ENCODE assay signal across 8 cellular contexts in genomic region chr19:46976845-46977320, GRCh38. TPM values are rescaled to one million over a fixed set of nuclear protein-coding genes. Genes with fewer than 3 reads are reported as not detected.
DNase-seq lines count a peak whose midpoint lies in the region; FAIRE-seq and TF ChIP-seq lines count a peak whose summit lies in the region.

No MANE protein-coding gene starts in this region.

- H3K36me3 ChIP-seq in NT2/D1 (ENCODE audit: insufficient read depth, insufficient read length, low read length) (no peaks in the 10 kb centered on the region), endothelial cell of umbilical vein (ENCODE audit: control insufficient read depth in 2 of 2, extremely low read depth in 1 of 2, insufficient read depth in 2 of 2, low read length in 2 of 2) (no peaks in the 10 kb centered on the region), muscle layer of duodenum (ENCODE audit: control insufficient read depth in 1 of 2, insufficient read depth in 2 of 2, low read length in 2 of 2) (peaks cover 5 to 6% of the 10 kb centered on the region in 2 donors)

- POLR2A ChIA-PET in endothelial cell of umbilical vein (lab: Charles Lee) = interaction anchor here (0.8 to 1.5 kb wide), 4 partner anchors 20 to 188 kb away, joined by 3 to 4 read pairs (median 3); partner anchors contain the start of gene SLC1A5

- H3K27me3 ChIP-seq in NT2/D1 (ENCODE audit: insufficient read depth, insufficient read length) (no peaks in the 10 kb centered on the region), endothelial cell of umbilical vein (ENCODE audit: control insufficient read depth in 2 of 2, insufficient read depth in 2 of 2, low read length in 2 of 2) (no peaks in the 10 kb centered on the region), muscle layer of duodenum (ENCODE audit: low read depth, low read length) (no peaks in the 10 kb centered on the region)

- no peaks in the 10 kb centered on the region for H4K20me1 ChIP-seq in endothelial cell of umbilical vein (replicated peaks; ENCODE audit: control insufficient read depth, extremely low read depth, insufficient read depth, low read length)

- H3K4me1 ChIP-seq in NT2/D1 (ENCODE audit: insufficient read depth, insufficient read length) (peaks cover 26% of the 10 kb centered on the region), endothelial cell of umbilical vein (ENCODE audit: control insufficient read depth, extremely low read depth, insufficient read depth, low read length) (peaks cover 39% of the 10 kb centered on the region), muscle layer of duodenum (ENCODE audit: control insufficient read depth in 1 of 2, insufficient read depth in 2 of 2, low read length in 2 of 2) (peaks cover 31 to 49% of the 10 kb centered on the region in 2 donors)

- dilution Hi-C loops in endothelial cell of umbilical vein (cut with MboI; ENCODE audit: extremely low pct_ligation_motif_present, low sequenced_read_pairs) = no loop called here

- peak overlapping the region; percentile 10 for H3K4me2 ChIP-seq in endothelial cell of umbilical vein (ENCODE audit: insufficient read depth, low read length)

- intact Hi-C loops in endothelial cell of umbilical vein (cut with micrococcal nuclease) = loop anchor here (1.0 to 5.0 kb wide), 3 partner anchors 22 to 117 kb away; partner anchors contain the start of gene ARHGAP35

- TF ChIP-seq CTCF in endothelial cell of umbilical vein (IDR thresholded peaks at IDR 0.05; ENCODE audit: extremely low read depth in 1 of 2, insufficient read depth in 1 of 2, low read depth in 1 of 2, low read length in 2 of 2) = no peak

- DNase-seq in AG08396 (ENCODE audit: low spot score) = peak; percentile 74
- DNase-seq in NT2/D1 (ENCODE audit: low read depth, low spot score) = peak; percentile 30
- peak; percentile 58 for DNase-seq in endothelial cell of umbilical vein (ENCODE audit: low read depth, low spot score)
- DNase-seq in activated CD4-positive, CD25-positive, alpha-beta regulatory T cell treated with anti-CD3 and anti-CD28 coated beads, Interleukin-2, amount 50 U/mL, for 72 hours = no peak
- no peak for DNase-seq in NCI-H2081 (lab: John Stamatoyannopoulos, UW)
- no peak for DNase-seq in T1000 (lab: John Stamatoyannopoulos, UW)
- no peak for DNase-seq in DMS114 treated with DMSO at 0.1 percent for 48 hours (lab: John Stamatoyannopoulos, UW; ENCODE audit: unreplicated experiment)

- CTCF ChIA-PET in endothelial cell of umbilical vein (lab: Charles Lee) = interaction anchor here (0.6 to 3.7 kb wide), 12 partner anchors 9 to 121 kb away, joined by 3 to 58 read pairs (median 8); no protein-coding TSS in a partner anchor

- no peaks in the 10 kb centered on the region for H3K9me1 ChIP-seq in endothelial cell of umbilical vein (replicated peaks; ENCODE audit: control insufficient read depth, extremely low read depth, insufficient read depth, low read length)

- no TSS peak for BruUV-seq in endothelial cell of umbilical vein (replicated peaks; lab: Mats Ljungman, UMichigan)

- no peaks in the 10 kb centered on the region for H3K9me3 ChIP-seq in NT2/D1 (ENCODE audit: insufficient read depth, low read length)
- no peaks in the 10 kb centered on the region for H3K9me3 ChIP-seq in endothelial cell of umbilical vein (replicated peaks; ENCODE audit: control insufficient read depth, insufficient read depth, low read length)
- no peaks in the 10 kb centered on the region for H3K9me3 ChIP-seq in muscle layer of duodenum (ENCODE audit: control insufficient read depth in 1 of 2, low read length in 2 of 2)

- H3K27ac ChIP-seq in endothelial cell of umbilical vein (ENCODE audit: insufficient read depth, low read depth, low read length) (peak overlapping the region; percentile 79), muscle layer of duodenum (ENCODE audit: low read length) (peak overlapping the region; percentile 67)

- no peak for FAIRE-seq in endothelial cell of umbilical vein (lab: Jason Lieb, UNC)

- H3K9ac ChIP-seq in NT2/D1 (ENCODE audit: insufficient read length, low read depth) = peak overlapping the region; percentile 69
- peak overlapping the region; percentile 49 for H3K9ac ChIP-seq in endothelial cell of umbilical vein (replicated peaks; ENCODE audit: extremely low read depth, insufficient read depth, low read length)

- no peak overlapping the region for H2AFZ ChIP-seq in endothelial cell of umbilical vein (ENCODE audit: low read depth, low read length)

- peaks cover 4% of the 10 kb centered on the region for H3K79me2 ChIP-seq in endothelial cell of umbilical vein (ENCODE audit: control insufficient read depth, insufficient read depth, low read length)

- H3K4me3 ChIP-seq in NT2/D1 (ENCODE audit: insufficient read length, low read depth) = no peak overlapping the region
- H3K4me3 ChIP-seq in endothelial cell of umbilical vein (replicated peaks in 1 of 3; ENCODE audit: insufficient read depth in 1 of 3, low read depth in 1 of 3, low read length in 3 of 3) = no peak overlapping the region
- H3K4me3 ChIP-seq in muscle layer of duodenum (ENCODE audit: low read depth in 1 of 2, low read length in 2 of 2) = no peak overlapping the region

- TF ChIP-seq POLR2A in endothelial cell of umbilical vein (IDR thresholded peaks at IDR 0.05; ENCODE audit: low read depth, low read length) = no peak

TF ChIP-seq in endothelial cell of umbilical vein, 7 proteins besides CTCF, POLR2A, EP300 and RAD21:
- TF ChIP-seq MAX (IDR thresholded peaks at IDR 0.05; ENCODE audit: insufficient read depth, insufficient read length) (no peak), FOS (IDR thresholded peaks at IDR 0.05; ENCODE audit: borderline replicate concordance, insufficient read depth, low read length) (no peak), POLR2AphosphoS5 (IDR thresholded peaks at IDR 0.05; ENCODE audit: insufficient read depth, low read depth, low read length) (no peak), MYC (IDR thresholded peaks at IDR 0.05; ENCODE audit: low read depth, low read length) (no peak), GATA2 (IDR thresholded peaks at IDR 0.05; ENCODE audit: insufficient read depth, insufficient read length, low read depth, low read length) (no peak), EZH2 (IDR thresholded peaks at IDR 0.05; ENCODE audit: borderline replicate concordance, low read depth, low read length, severe bottlenecking) (no peak), JUN (IDR thresholded peaks at IDR 0.05; ENCODE audit: borderline replicate concordance, insufficient read depth, insufficient read length, low read depth) (no peak)

RNA-seq across cellular contexts. Expression of gene NPAS1, which starts 42.8 kb away (rescaled TPM):
- total RNA-seq in endothelial cell of umbilical vein = 0.62 TPM in 1 of 2 replicates, not detected in the other
- 0.18 and 0.40 TPM in 2 replicates for polyA plus RNA-seq in endothelial cell of umbilical vein
- polyA plus RNA-seq in endothelial cell of umbilical vein (2011; cell fraction: cytosol; rRNA removed) = 0.13 and 0.24 TPM in 2 replicates
- polyA plus RNA-seq in endothelial cell of umbilical vein (2011; cell fraction: nucleus; rRNA removed) = 0.20 and 0.24 TPM in 2 replicates
- polyA plus RNA-seq in endothelial cell of umbilical vein (2012) = 0.20 and 0.67 TPM in 2 replicates
- not detected in 2 replicates for polyA minus RNA-seq in endothelial cell of umbilical vein
- polyA minus RNA-seq in endothelial cell of umbilical vein (2011; cell fraction: cytosol; rRNA and poly(A)+ RNA removed) = 1.5 TPM
- not detected in 2 replicates for polyA minus RNA-seq in endothelial cell of umbilical vein (2011; cell fraction: nucleus; rRNA and poly(A)+ RNA removed)

Comparison
In these comparisons a context has a peak if more than half of its experiments do, and no peak if none do; other contexts are left out.
1. DNase-seq: peak in AG08396 (single experiment), NT2/D1 (single experiment) and endothelial cell of umbilical vein (single experiment); none in activated CD4-positive, CD25-positive, alpha-beta regulatory T cell treated with anti-CD3 and anti-CD28 coated beads, Interleukin-2, amount 50 U/mL, for 72 hours (single experiment), NCI-H2081 (0 of 2), T1000 (single experiment) and DMS114 treated with DMSO at 0.1 percent for 48 hours (single experiment).